1 cellular context compared by ENCODE assay signal in genomic region chr16:46920402-46921068, GRCh38.
TF ChIP-seq lines count a peak whose summit lies in the region.

No MANE protein-coding gene starts in this region.

TF ChIP-seq in GM23338, 12 proteins besides CTCF, POLR2A, EP300 and RAD21 (continued from another document):
- TF ChIP-seq ZNF462 (CRISPR knock-in tag; IDR thresholded peaks at IDR 0.05) (no peak), EZH2 (IDR thresholded peaks at IDR 0.05; ENCODE audit: low read depth, unreplicated experiment) (no peak), JUNB (IDR thresholded peaks at IDR 0.05; ENCODE audit: unreplicated experiment) (no peak), NANOG (IDR thresholded peaks at IDR 0.05; ENCODE audit: borderline replicate concordance) (no peak), REST (IDR thresholded peaks at IDR 0.05; ENCODE audit: unreplicated experiment) (no peak), ZNF114 (CRISPR knock-in tag; IDR thresholded peaks at IDR 0.05) (no peak), ETS1 (IDR thresholded peaks at IDR 0.05) (no peak), STAT1 (IDR thresholded peaks at IDR 0.05; ENCODE audit: unreplicated experiment) (no peak), POLR2AphosphoS5 (IDR thresholded peaks at IDR 0.05; ENCODE audit: low read depth) (no peak; the same call in 1 of the 2 replicates), ZNF331 (CRISPR knock-in tag; IDR thresholded peaks at IDR 0.05; ENCODE audit: low read depth) (no peak)
TF ChIP-seq in GM23338: peak in this region for 0.
